ENCODE assay signal across 11 cellular contexts in the genomic region with DNA sequence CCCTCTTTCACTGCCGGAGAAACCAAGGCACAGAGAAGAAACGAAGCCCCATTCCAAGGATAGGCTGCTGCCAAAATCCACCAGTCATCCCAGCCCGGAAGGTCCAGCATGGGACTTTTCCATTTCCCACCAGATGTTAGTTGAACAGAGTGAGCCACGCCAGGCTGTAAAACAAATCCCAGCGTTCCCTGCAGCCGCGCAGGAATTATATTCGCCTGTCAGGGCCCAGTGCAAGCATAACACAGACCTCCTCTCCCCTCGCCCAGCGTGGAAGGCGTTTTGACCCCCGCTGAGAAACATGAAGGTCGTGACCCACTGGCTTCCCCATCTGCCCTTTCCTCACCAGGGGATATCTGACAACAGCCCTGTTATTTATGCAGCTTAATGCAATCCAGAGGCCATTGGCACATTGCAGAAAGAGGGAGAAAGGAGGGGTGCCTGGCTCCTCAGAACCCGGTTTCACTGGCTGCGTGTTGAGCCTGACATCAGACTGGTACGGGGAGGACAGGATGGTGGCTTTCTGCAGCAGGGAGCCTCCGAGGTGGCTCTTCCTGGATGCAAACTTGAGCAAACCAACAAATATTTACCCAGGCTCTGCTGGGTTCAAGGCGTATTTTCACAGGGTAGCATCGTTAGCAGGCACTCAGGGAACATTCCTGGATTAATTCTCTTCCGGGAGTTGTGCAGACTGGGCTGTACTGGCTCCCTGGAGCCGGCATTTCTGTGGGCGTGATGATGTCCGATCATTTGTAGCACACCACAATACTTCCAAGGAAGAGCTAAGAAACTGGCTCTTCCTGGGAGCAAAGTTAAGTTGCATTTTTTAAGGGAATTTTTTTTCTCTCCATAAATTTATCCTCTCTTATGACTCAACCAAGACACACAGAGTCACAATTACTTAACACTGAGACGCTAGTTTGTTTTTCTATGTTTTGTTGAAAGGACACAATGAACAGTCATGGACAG.
A peak's percentile ranks its signal among the peaks of the same experiment; 100 is the strongest.
DNase-seq lines count a peak whose midpoint lies in the region; TF ChIP-seq lines count a peak whose summit lies in the region.
"Had no signal": no experiment of that assay in that cellular context is flagged by ENCODE, and none has a peak within 500 bp of the region (broad histone marks: within the 10 kb centered on the region; RNA-seq: fewer than 3 reads in every experiment).

No MANE protein-coding gene starts in this region.

- TF ChIP-seq POLR2A in NB4 (IDR thresholded peaks at IDR 0.05; ENCODE audit: extremely low read depth, insufficient read length) = no peak
- TF ChIP-seq POLR2A in esophagus squamous epithelium (IDR thresholded peaks at IDR 0.05) = no peak

- H3K9me3 ChIP-seq in esophagus squamous epithelium = no peaks in the 10 kb centered on the region
- H3K9me3 ChIP-seq in muscle layer of duodenum (ENCODE audit: control insufficient read depth in 1 of 2, low read length in 2 of 2) = no peaks in the 10 kb centered on the region

- H3K27me3 ChIP-seq in esophagus squamous epithelium (peaks cover 0 to 84% (median 0%) of the 10 kb centered on the region in 4 donors), muscle layer of duodenum (ENCODE audit: low read depth, low read length) (no peaks in the 10 kb centered on the region)

- H3K4me1 ChIP-seq in esophagus squamous epithelium (peaks cover 0 to 39% (median 10%) of the 10 kb centered on the region in 3 donors), muscle layer of duodenum (ENCODE audit: control insufficient read depth in 1 of 2, insufficient read depth in 2 of 2, low read length in 2 of 2) (peaks cover 4 to 47% of the 10 kb centered on the region in 2 donors)

- H3K36me3 ChIP-seq in esophagus squamous epithelium = no peaks in the 10 kb centered on the region
- no peaks in the 10 kb centered on the region for H3K36me3 ChIP-seq in muscle layer of duodenum (ENCODE audit: control insufficient read depth in 1 of 2, insufficient read depth in 2 of 2, low read length in 2 of 2)

- TF ChIP-seq CTCF in NB4 (IDR thresholded peaks at IDR 0.05; ENCODE audit: low read depth, low read length) (no peak), esophagus squamous epithelium (IDR thresholded peaks at IDR 0.05) (no peak)

- 12 to 17% methylated on average over 18 to 23 of the region's 24 CpGs for WGBS in esophagus squamous epithelium, 2 donors

- H3K27ac ChIP-seq in esophagus squamous epithelium (peak overlapping the region; percentile 30 to 79 (median 72)), muscle layer of duodenum (ENCODE audit: low read length) (peak overlapping the region; percentile 41)

- H3K4me3 ChIP-seq in NB4 (ENCODE audit: low read depth, low read length) = no peak overlapping the region
- peak overlapping the region in 1 of 4 donors; percentile 37 for H3K4me3 ChIP-seq in esophagus squamous epithelium
- H3K4me3 ChIP-seq in muscle layer of duodenum (ENCODE audit: low read depth in 1 of 2, low read length in 2 of 2) = peak overlapping the region in 1 of 2 donors; percentile 23

- intact Hi-C loops in esophagus squamous epithelium (cut with DNase I) = no loop called here

- DNase-seq in AG08395 (ENCODE audit: low spot score) (peak; percentile 49), NB4 (ENCODE audit: low read depth) (peak; percentile 74), esophagus squamous epithelium (lab: John Stamatoyannopoulos, UW) (no peak), inferior parietal cortex (ENCODE audit: extremely low spot score) (no peak), NCI-H1105 (lab: John Stamatoyannopoulos, UW) (no peak), NAMALWA (ENCODE audit: low spot score) (no peak)
- no peak for DNase-seq in activated CD8-positive, alpha-beta memory T cell treated with anti-CD3 and anti-CD28 coated beads, Interleukin-2, amount 50 U/mL, for 4 hours
- DNase-seq: amniotic stem cell; naive thymus-derived CD8-positive, alpha-beta T cell; stimulated activated CD8-positive, alpha-beta memory T cell treated with anti-CD3 and anti-CD28 coated beads, Interleukin-4, amount 100 ng/mL, for 48 hours had no signal

Comparison
In these comparisons a context has a peak if more than half of its experiments do, and no peak if none do; other contexts are left out.
1. DNase-seq: peak in AG08395 (single experiment) and NB4 (single experiment); none in esophagus squamous epithelium (single experiment), activated CD8-positive, alpha-beta memory T cell treated with anti-CD3 and anti-CD28 coated beads, Interleukin-2, amount 50 U/mL, for 4 hours (single experiment), inferior parietal cortex (single experiment), NCI-H1105 (single experiment) and NAMALWA (single experiment).